Comparison of ENCODE assay signal across 28 cellular contexts in the genomic region with DNA sequence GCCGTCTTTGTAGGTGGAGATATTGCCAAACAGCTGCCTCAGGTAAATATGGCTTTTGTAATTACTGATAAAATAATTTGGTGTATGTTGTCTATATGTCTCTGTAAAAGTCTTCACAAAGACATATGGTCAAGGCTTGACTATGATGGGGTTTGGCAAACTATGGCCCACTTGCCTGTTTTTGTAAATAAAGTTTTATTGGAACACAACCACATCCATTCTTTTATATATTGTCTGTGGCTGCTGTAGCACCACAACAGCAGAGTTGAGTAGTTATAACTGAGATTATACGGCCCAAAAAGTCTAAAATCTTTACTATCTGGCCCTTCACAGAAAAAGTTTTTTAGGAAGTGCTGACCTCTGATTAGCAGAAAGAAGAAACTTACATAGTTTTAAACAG.
"Had no signal": no experiment of that assay in that cellular context is flagged by ENCODE, and none has a peak within 500 bp of the region (broad histone marks: within the 10 kb centered on the region; RNA-seq: fewer than 3 reads in every experiment).

No MANE protein-coding gene starts in this region.

- H3K27me3 ChIP-seq: colonic mucosa had no signal

- FAIRE-seq: colon, endometrium, endothelial cell of umbilical vein, frontal cortex had no signal

- DNase-seq: colonic mucosa; cortex of kidney; dermis blood vessel endothelial cell; dorsolateral prefrontal cortex; effector CD4-positive, alpha-beta T cell; effector CD8-positive, alpha-beta T cell; effector memory CD4-positive, alpha-beta T cell; effector memory CD8-positive, alpha-beta T cell; endodermal cell; erythroblast; esophagus squamous epithelium; foreskin fibroblast; foreskin keratinocyte; foreskin melanocyte; gastrocnemius medialis; glutamatergic neuron; head of caudate nucleus; heart left ventricle; heart right ventricle had no signal

- H3K27ac ChIP-seq: colonic mucosa, coronary artery, dorsolateral prefrontal cortex, epithelial cell of prostate, esophagus muscularis mucosa, esophagus squamous epithelium, foreskin keratinocyte, gastrocnemius medialis, gastroesophageal sphincter, heart left ventricle, heart right ventricle had no signal

- ATAC-seq: effector memory CD8-positive, alpha-beta T cell; esophagus mucosa; foreskin keratinocyte; gastrocnemius medialis; gastroesophageal sphincter; heart left ventricle; heart right ventricle had no signal

- H3K9me3 ChIP-seq: colonic mucosa, esophagus muscularis mucosa, esophagus squamous epithelium, gastrocnemius medialis, gastroesophageal sphincter, heart left ventricle, heart right ventricle had no signal

- H3K4me1 ChIP-seq: colonic mucosa, esophagus muscularis mucosa, esophagus squamous epithelium, gastrocnemius medialis, gastroesophageal sphincter, heart left ventricle, heart right ventricle had no signal

- H3K4me3 ChIP-seq: colonic mucosa, coronary artery, esophagus muscularis mucosa, esophagus squamous epithelium, gastrocnemius medialis, gastroesophageal sphincter, heart left ventricle, heart right ventricle had no signal

- H3K36me3 ChIP-seq: colonic mucosa, esophagus muscularis mucosa, esophagus squamous epithelium, gastrocnemius medialis, gastroesophageal sphincter, heart left ventricle, heart right ventricle had no signal
